ENCODE assay signal across 23 cellular contexts in genomic region chr10:13673165-13673564, GRCh38.
DNase-seq lines count a peak whose midpoint lies in the region; ATAC-seq lines count a peak whose summit lies in the region.
"Had no signal": no experiment of that assay in that cellular context is flagged by ENCODE, and none has a peak within 500 bp of the region (broad histone marks: within the 10 kb centered on the region; RNA-seq: fewer than 3 reads in every experiment).

No MANE protein-coding gene starts in this region.

- no peak overlapping the region for H2BK5ac ChIP-seq in trophoblast cell (ENCODE audit: low read depth, low read length, poor library complexity)

- peaks cover 10% of the 10 kb centered on the region for H3K79me1 ChIP-seq in trophoblast cell (ENCODE audit: low read length)

- peaks cover 12 to 22% of the 10 kb centered on the region in 2 experiments for H3K4me1 ChIP-seq in trophoblast cell (ENCODE audit: control insufficient read depth in 1 of 2, insufficient read depth in 2 of 2, low read length in 2 of 2)
- H3K4me1 ChIP-seq: BLaER1, Peyer's patch, SJSA1 had no signal

- H3K27ac ChIP-seq in trophoblast cell (ENCODE audit: low read depth, low read length): no peak overlapping the region
- H3K27ac ChIP-seq: BLaER1, HL-60, Peyer's patch, SJSA1, vagina had no signal

- ATAC-seq in HG02852 (IDR thresholded peaks at IDR 0.05; ENCODE audit: unreplicated experiment): no peak
- ATAC-seq: activated CD8-positive, alpha-beta T cell treated with anti-CD3 and anti-CD28 coated beads for 36 hours; activated T-cell treated with anti-CD3 and anti-CD28 coated beads, Interleukin-2, amount 50 U/mL, for 4 hours; effector memory CD8-positive, alpha-beta T cell; heart right ventricle; K562; natural killer cell treated with Interleukin-12 subunit alpha and Interleukin-12 subunit beta and Interleukin-15 and Interleukin-18, amount 100 ng/mL, for 72 hours had no signal

- WGBS in trophoblast cell (ENCODE audit: extremely low coverage, insufficient coverage, insufficient read length): no CpG with 5 or more reads among the region's 8 CpGs

- peak overlapping the region; percentile 37 for H3K18ac ChIP-seq in trophoblast cell (ENCODE audit: low read length)

- no peak overlapping the region for H4K91ac ChIP-seq in trophoblast cell (ENCODE audit: low read depth, low read length)

- no peak overlapping the region for H3K23ac ChIP-seq in trophoblast cell (ENCODE audit: low read length)

- no peak overlapping the region for H2BK12ac ChIP-seq in trophoblast cell (ENCODE audit: low read length)

- H2AK5ac ChIP-seq in trophoblast cell (ENCODE audit: low read length): no peak overlapping the region

- H3K9ac ChIP-seq in trophoblast cell (ENCODE audit: low read length): no peak overlapping the region
- H3K9ac ChIP-seq: BLaER1 had no signal

- H3K9me3 ChIP-seq in trophoblast cell (ENCODE audit: insufficient read depth, low read depth, low read length): no peaks in the 10 kb centered on the region
- H3K9me3 ChIP-seq: BLaER1, heart right ventricle, Peyer's patch, SJSA1, vagina had no signal

- H3K4me3 ChIP-seq in trophoblast cell (ENCODE audit: low read depth, low read length): no peak overlapping the region
- H3K4me3 ChIP-seq: BLaER1, heart right ventricle, K562, Peyer's patch, SJSA1, vagina had no signal

- H3K4ac ChIP-seq in trophoblast cell (ENCODE audit: low read depth, low read length): no peak overlapping the region

- H3K14ac ChIP-seq in trophoblast cell (ENCODE audit: low read length): no peak overlapping the region

- no peak overlapping the region for H3K4me2 ChIP-seq in trophoblast cell (ENCODE audit: low read length)
- H3K4me2 ChIP-seq: BLaER1 had no signal

- H3K36me3 ChIP-seq in trophoblast cell (ENCODE audit: control insufficient read depth in 1 of 2, insufficient read depth in 2 of 2, low read length in 2 of 2): peaks cover 30 to 34% of the 10 kb centered on the region in 2 experiments
- H3K36me3 ChIP-seq: BLaER1 had no signal

- DNase-seq in NCI-H1092 treated with DMSO at 0.1 percent for 48 hours (lab: John Stamatoyannopoulos, UW): peak; percentile 7
- DNase-seq in NCI-H1092 (lab: John Stamatoyannopoulos, UW): no peak
- peak; percentile 5 for DNase-seq in NCI-H69 (lab: John Stamatoyannopoulos, UW)
- DNase-seq in iPS DF 19.7 (ENCODE audit: low read depth, low spot score): peak; percentile 25
- DNase-seq in trophoblast cell: no peak
- no peak for DNase-seq in GOT3 (lab: John Stamatoyannopoulos, UW)
- no peak for DNase-seq in HK-2 (ENCODE audit: unreplicated experiment)
- DNase-seq: activated CD4-positive, CD25-positive, alpha-beta regulatory T cell; activated CD8-positive, alpha-beta T cell treated with anti-CD3 and anti-CD28 coated beads for 36 hours; activated naive CD4-positive, alpha-beta T cell treated with anti-CD3 and anti-CD28 coated beads, Interleukin-2, amount 50 U/mL, for 16 hours; activated T-cell treated with anti-CD3 and anti-CD28 coated beads, Interleukin-2, amount 50 U/mL, for 4 hours; effector memory CD8-positive, alpha-beta T cell; heart right ventricle; kidney glomerular epithelial cell; NCI-H2081 treated with DMSO at 0.1 percent for 48 hours had no signal

- no peak overlapping the region for H4K8ac ChIP-seq in trophoblast cell (ENCODE audit: low read depth, low read length)

- no peak overlapping the region for H2BK120ac ChIP-seq in trophoblast cell (ENCODE audit: insufficient read depth, low read length, poor library complexity)

- no peaks in the 10 kb centered on the region for H3K27me3 ChIP-seq in trophoblast cell (ENCODE audit: insufficient read depth, low read length)
- H3K27me3 ChIP-seq: BLaER1, heart right ventricle, Peyer's patch, SJSA1, vagina had no signal

- no peak overlapping the region for H4K12ac ChIP-seq in trophoblast cell (ENCODE audit: low read depth, low read length)

- peaks cover 3% of the 10 kb centered on the region for H3K79me2 ChIP-seq in trophoblast cell (ENCODE audit: control insufficient read depth, insufficient read depth, low read length, poor library complexity)

- no peak overlapping the region for H2AFZ ChIP-seq in trophoblast cell (ENCODE audit: insufficient read depth, low read length, poor library complexity)

Comparison
In these comparisons a context has a peak if more than half of its experiments do, and no peak if none do; other contexts are left out.
1. DNase-seq: peak in NCI-H1092 treated with DMSO at 0.1 percent for 48 hours (single experiment), NCI-H69 (single experiment) and iPS DF 19.7 (single experiment); none in NCI-H1092 (single experiment), trophoblast cell (0 of 2), GOT3 (single experiment) and HK-2 (single experiment).